ENCODE assay signal across 9 cellular contexts in the genomic region with DNA sequence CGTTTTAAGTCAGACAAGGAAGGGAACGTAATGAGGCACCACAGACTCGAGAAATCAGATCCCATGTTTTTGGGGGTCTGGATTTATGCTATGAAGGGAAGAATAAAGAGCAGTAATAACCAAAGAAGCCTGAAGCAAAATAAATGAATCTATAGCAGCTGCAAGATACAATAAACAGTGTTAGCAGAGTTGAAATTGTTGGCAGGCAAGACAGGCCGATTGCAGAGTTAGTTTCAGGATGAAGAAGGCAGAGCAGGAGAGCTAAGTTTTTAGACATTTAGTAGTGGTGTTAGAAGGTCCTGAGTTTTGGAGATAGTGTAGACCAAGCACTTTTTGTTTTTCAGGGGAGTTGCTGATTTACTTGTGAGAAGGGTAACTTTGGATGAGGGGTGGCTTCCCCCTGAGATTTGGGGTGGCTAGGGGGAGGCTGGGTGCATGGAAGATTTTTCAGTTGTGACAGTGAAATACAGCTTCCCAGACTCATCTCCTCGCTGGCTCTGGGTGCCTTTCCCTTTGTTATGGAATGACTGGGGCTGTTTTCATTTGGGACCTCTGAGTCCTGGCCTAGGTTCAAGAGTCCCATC. TPM values are rescaled to one million over a fixed set of nuclear protein-coding genes. Genes with fewer than 3 reads are reported as not detected.
DNase-seq lines count a peak whose midpoint lies in the region; ATAC-seq and TF ChIP-seq lines count a peak whose summit lies in the region.
"Had no signal": no experiment of that assay in that cellular context is flagged by ENCODE, and none has a peak within 500 bp of the region (broad histone marks: within the 10 kb centered on the region; RNA-seq: fewer than 3 reads in every experiment).

No MANE protein-coding gene starts in this region.

- TF ChIP-seq CTCF in GM12875 (IDR thresholded peaks at IDR 0.05; ENCODE audit: borderline replicate concordance, insufficient read depth, low read depth, low read length) (no peak), ascending aorta (IDR thresholded peaks at IDR 0.05) (no peak), PC-9 (conservative IDR thresholded peaks at IDR 0.05) (no peak)

- H3K36me3 Mint-ChIP-seq in effector memory CD8-positive, alpha-beta T cell (ENCODE audit: insufficient read depth): peaks cover 2% of the 10 kb centered on the region

- H3K9me3 Mint-ChIP-seq in effector memory CD8-positive, alpha-beta T cell: no peaks in the 10 kb centered on the region

- H3K27me3 Mint-ChIP-seq in effector memory CD8-positive, alpha-beta T cell: peaks cover 6 to 8% of the 10 kb centered on the region in 2 donors
- H3K27me3 Mint-ChIP-seq: progenitor cell of endocrine pancreas had no signal

- CTCF ChIA-PET in PC-9 (lab: Charles Lee): no interaction called here

- peak overlapping the region; percentile 87 to 90 for H3K27ac ChIP-seq in ascending aorta
- no peak overlapping the region for H3K27ac ChIP-seq in PC-9

- H3K9me3 ChIP-seq in ascending aorta: no peaks in the 10 kb centered on the region
- no peaks in the 10 kb centered on the region for H3K9me3 ChIP-seq in PC-9 (ENCODE audit: insufficient read depth, low read depth)

- H3K4me1 ChIP-seq in ascending aorta (peaks cover 0 to 20% of the 10 kb centered on the region in 2 donors), PC-9 (replicated peaks; ENCODE audit: insufficient read depth) (no peaks in the 10 kb centered on the region)

- no peak overlapping the region for H3K4me2 ChIP-seq in PC-9

- H3K36me3 ChIP-seq in ascending aorta: no peaks in the 10 kb centered on the region
- H3K36me3 ChIP-seq in PC-9 (ENCODE audit: low read depth): no peaks in the 10 kb centered on the region

- POLR2A ChIA-PET in PC-9 (lab: Charles Lee; ENCODE audit: unreplicated experiment): no interaction called here

- no TSS peak for BruUV-seq in PC-9 (replicated peaks; lab: Mats Ljungman, UMichigan)

- no peaks in the 10 kb centered on the region for H4K20me1 ChIP-seq in PC-9 (ENCODE audit: insufficient read depth)

- H3K4me3 ChIP-seq in GM12875 (ENCODE audit: low read depth, low read length) (peak overlapping the region; percentile 29), ascending aorta (peak overlapping the region; percentile 58 to 70), skeletal muscle cell (ENCODE audit: low read depth, low read length) (peak overlapping the region; percentile 74), PC-9 (no peak overlapping the region)

- no peak for DNase-seq in ascending aorta (ENCODE audit: low spot score in 2 of 2)
- DNase-seq in left ventricle myocardium superior: no peak
- no peak for DNase-seq in skeletal muscle cell (ENCODE audit: low read depth)
- DNase-seq in PC-9: no peak
- DNase-seq in activated CD8-positive, alpha-beta memory T cell treated with anti-CD3 and anti-CD28 coated beads, Interleukin-2, amount 50 U/mL, for 48 hours: no peak
- no peak for DNase-seq in effector memory CD8-positive, alpha-beta T cell

- no peak overlapping the region for H3K27ac Mint-ChIP-seq in effector memory CD8-positive, alpha-beta T cell
- H3K27ac Mint-ChIP-seq: progenitor cell of endocrine pancreas had no signal

- H3F3A ChIP-seq in PC-9 (ENCODE audit: insufficient read depth, low read depth): no peaks in the 10 kb centered on the region

- intact Hi-C loops in ascending aorta (cut with DNase I) (loop anchor here (1.0 to 5.0 kb wide), 4 partner anchors 20 to 99 kb away; no protein-coding TSS in a partner anchor), left ventricle myocardium superior (cut with micrococcal nuclease) (loop anchor here (5.0 kb wide), 1 partner anchor 44 kb away; no protein-coding TSS in a partner anchor), PC-9 (cut with micrococcal nuclease; ENCODE audit: unreplicated experiment) (loop anchor here (10.0 kb wide), 1 partner anchor 92 kb away; no protein-coding TSS in a partner anchor)

- no peak overlapping the region for H3K4me3 Mint-ChIP-seq in effector memory CD8-positive, alpha-beta T cell

- no peaks in the 10 kb centered on the region for H3K79me2 ChIP-seq in PC-9 (ENCODE audit: low read depth)

- H3K4me1 Mint-ChIP-seq in effector memory CD8-positive, alpha-beta T cell (ENCODE audit: low read depth in 2 of 2): peaks cover 0 to 4% of the 10 kb centered on the region in 2 donors

- ATAC-seq in left ventricle myocardium superior (peak; percentile 13), HG02973 (IDR thresholded peaks at IDR 0.05; ENCODE audit: unreplicated experiment) (no peak)
- no peak for ATAC-seq in effector memory CD8-positive, alpha-beta T cell (replicated peaks)

- no peak overlapping the region for H2AFZ ChIP-seq in PC-9

- no peaks in the 10 kb centered on the region for H3K9me2 ChIP-seq in PC-9 (ENCODE audit: insufficient read depth)

- H3K27me3 ChIP-seq in ascending aorta (no peaks in the 10 kb centered on the region), PC-9 (ENCODE audit: insufficient read depth, low read depth) (no peaks in the 10 kb centered on the region)

RNA-seq across cellular contexts. Expression of a gene that starts 0.6 kb away (rescaled TPM):
- 77.9 TPM for total RNA-seq in ascending aorta
- 26.1 TPM for total RNA-seq in left ventricle myocardium superior
- 0.05 and 0.35 TPM in 2 replicates for total RNA-seq in PC-9 (2021)

Comparison
In these comparisons a context has a peak if more than half of its experiments do, and no peak if none do; other contexts are left out.
1. RNA of a gene that starts 0.6 kb away (total RNA-seq): 77.9 TPM in ascending aorta (single experiment) and 26.1 TPM in left ventricle myocardium superior (single experiment); 0.05 to 0.35 TPM in PC-9; every median in the first group is over 10 times any median in the second.